In the genomic region with DNA sequence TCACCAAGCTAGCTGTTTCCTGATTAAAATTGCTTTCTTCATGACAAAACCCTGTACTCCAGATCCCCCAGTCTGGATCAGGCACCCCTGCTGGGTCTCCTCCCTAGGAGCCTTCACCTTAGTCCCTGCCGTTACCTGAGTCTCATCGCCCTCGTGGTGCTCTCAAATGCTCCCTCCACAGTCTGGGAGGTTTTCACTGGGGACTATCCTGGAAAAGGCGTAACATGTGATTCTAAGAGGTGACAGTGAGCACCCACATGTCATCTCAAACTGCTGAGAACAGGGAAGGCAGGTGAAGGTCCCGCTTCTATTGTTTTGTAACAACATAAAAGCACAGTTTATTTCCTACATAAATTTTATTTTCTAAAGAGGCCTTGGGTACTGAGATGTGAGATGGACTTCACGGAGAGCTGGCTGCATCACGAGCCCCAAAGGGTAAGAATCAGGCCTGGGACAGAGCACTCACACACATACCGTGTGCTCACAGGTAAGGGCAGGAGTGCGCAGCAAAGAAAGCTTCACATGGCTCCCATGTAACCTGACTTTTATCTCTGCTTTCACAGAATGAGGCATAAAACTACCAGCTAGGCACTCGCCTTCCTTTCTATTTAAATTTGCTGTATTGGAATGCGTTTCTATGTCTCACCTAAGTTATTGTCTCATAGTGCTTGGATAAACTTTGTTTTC, we compare ENCODE assay signal across 19 cellular contexts.
DNase-seq lines count a peak whose midpoint lies in the region; ATAC-seq and TF ChIP-seq lines count a peak whose summit lies in the region.
"Had no signal": no experiment of that assay in that cellular context is flagged by ENCODE, and none has a peak within 500 bp of the region (broad histone marks: within the 10 kb centered on the region; RNA-seq: fewer than 3 reads in every experiment).

No MANE protein-coding gene starts in this region.

- H3K4me1 ChIP-seq in CD8-positive, alpha-beta memory T cell (ENCODE audit: insufficient read depth, low read length) = peaks cover 52% of the 10 kb centered on the region

- H3K36me3 Mint-ChIP-seq in activated T-cell treated with anti-CD3 and anti-CD28 coated beads, Interleukin-2, amount 50 U/mL, for 72 hours (ENCODE audit: insufficient read depth in 2 of 2) = peaks cover 12 to 35% of the 10 kb centered on the region in 2 donors
- peaks cover 0 to 13% (median 3%) of the 10 kb centered on the region in 3 donors for H3K36me3 Mint-ChIP-seq in CD8-positive, alpha-beta memory T cell
- peaks cover 52% of the 10 kb centered on the region for H3K36me3 Mint-ChIP-seq in activated CD8-positive, alpha-beta T cell treated with anti-CD3 and anti-CD28 coated beads for 36 hours (ENCODE audit: low read depth)
- H3K36me3 Mint-ChIP-seq in immature natural killer cell = no peaks in the 10 kb centered on the region
- H3K36me3 Mint-ChIP-seq in T-helper 17 cell (ENCODE audit: low read depth) = no peaks in the 10 kb centered on the region
- H3K36me3 Mint-ChIP-seq: CD4-positive, CD25-positive, alpha-beta regulatory T cell had no signal

- intact Hi-C loops in activated CD8-positive, alpha-beta T cell treated with anti-CD3 and anti-CD28 coated beads for 36 hours (cut with micrococcal nuclease) = no loop called here

- no peak overlapping the region for H3K4me3 ChIP-seq in CD8-positive, alpha-beta memory T cell (ENCODE audit: low read length)
- H3K4me3 ChIP-seq: MG63 had no signal

- peaks cover 4 to 6% of the 10 kb centered on the region in 2 donors for H3K9me3 Mint-ChIP-seq in activated T-cell treated with anti-CD3 and anti-CD28 coated beads, Interleukin-2, amount 50 U/mL, for 72 hours
- no peaks in the 10 kb centered on the region for H3K9me3 Mint-ChIP-seq in CD8-positive, alpha-beta memory T cell
- peaks cover 15% of the 10 kb centered on the region for H3K9me3 Mint-ChIP-seq in activated CD8-positive, alpha-beta T cell treated with anti-CD3 and anti-CD28 coated beads for 36 hours
- no peaks in the 10 kb centered on the region for H3K9me3 Mint-ChIP-seq in immature natural killer cell
- H3K9me3 Mint-ChIP-seq: CD4-positive, CD25-positive, alpha-beta regulatory T cell had no signal

- H3K9me3 ChIP-seq in CD8-positive, alpha-beta memory T cell (ENCODE audit: low read length) = no peaks in the 10 kb centered on the region
- H3K9me3 ChIP-seq in T-helper 17 cell (ENCODE audit: control insufficient read depth, low read length, poor library complexity, severe bottlenecking) = no peaks in the 10 kb centered on the region
- H3K9me3 ChIP-seq: MG63 had no signal

- peak overlapping the region; percentile 16 to 54 for H3K4me3 Mint-ChIP-seq in activated T-cell treated with anti-CD3 and anti-CD28 coated beads, Interleukin-2, amount 50 U/mL, for 72 hours
- H3K4me3 Mint-ChIP-seq in CD8-positive, alpha-beta memory T cell = peak overlapping the region in 2 of 7 donors; percentile 32 to 37
- no peak overlapping the region for H3K4me3 Mint-ChIP-seq in activated CD8-positive, alpha-beta T cell treated with anti-CD3 and anti-CD28 coated beads for 36 hours
- H3K4me3 Mint-ChIP-seq in immature natural killer cell = no peak overlapping the region
- no peak overlapping the region for H3K4me3 Mint-ChIP-seq in T-helper 17 cell
- H3K4me3 Mint-ChIP-seq: CD4-positive, CD25-positive, alpha-beta regulatory T cell had no signal

- H3K27me3 ChIP-seq in CD8-positive, alpha-beta memory T cell (ENCODE audit: insufficient read depth, low read length, poor library complexity, severe bottlenecking) = no peaks in the 10 kb centered on the region
- H3K27me3 ChIP-seq: MG63 had no signal

- H3K36me3 ChIP-seq in CD8-positive, alpha-beta memory T cell (ENCODE audit: insufficient read depth, low read length) = no peaks in the 10 kb centered on the region
- H3K36me3 ChIP-seq: MG63 had no signal

- no peak overlapping the region for H3K27ac ChIP-seq in CD8-positive, alpha-beta memory T cell (ENCODE audit: low read depth, low read length)
- H3K27ac ChIP-seq: KMS-11 had no signal

- peak overlapping the region; percentile 99 for H3K27ac Mint-ChIP-seq in activated T-cell treated with anti-CD3 and anti-CD28 coated beads, Interleukin-2, amount 50 U/mL, for 72 hours
- H3K27ac Mint-ChIP-seq in CD8-positive, alpha-beta memory T cell = peak overlapping the region; percentile 16 to 96 (median 77)
- peak overlapping the region; percentile 97 for H3K27ac Mint-ChIP-seq in activated CD8-positive, alpha-beta T cell treated with anti-CD3 and anti-CD28 coated beads for 36 hours
- H3K27ac Mint-ChIP-seq in immature natural killer cell = peak overlapping the region in 4 of 6 donors; percentile 7 to 60 (median 52)
- no peak overlapping the region for H3K27ac Mint-ChIP-seq in T-helper 17 cell

- TF ChIP-seq CTCF in activated CD8-positive, alpha-beta T cell treated with anti-CD3 and anti-CD28 coated beads for 36 hours (IDR thresholded peaks at IDR 0.05) = no peak

- no peaks in the 10 kb centered on the region for H3K27me3 Mint-ChIP-seq in activated T-cell treated with anti-CD3 and anti-CD28 coated beads, Interleukin-2, amount 50 U/mL, for 72 hours (ENCODE audit: low read depth)
- no peaks in the 10 kb centered on the region for H3K27me3 Mint-ChIP-seq in CD8-positive, alpha-beta memory T cell
- H3K27me3 Mint-ChIP-seq in activated CD8-positive, alpha-beta T cell treated with anti-CD3 and anti-CD28 coated beads for 36 hours = no peaks in the 10 kb centered on the region
- H3K27me3 Mint-ChIP-seq in immature natural killer cell (ENCODE audit: low read depth in 3 of 3) = peaks cover 0 to 4% (median 0%) of the 10 kb centered on the region in 3 donors
- H3K27me3 Mint-ChIP-seq in T-helper 17 cell = no peaks in the 10 kb centered on the region

- H3K4me1 Mint-ChIP-seq in activated T-cell treated with anti-CD3 and anti-CD28 coated beads, Interleukin-2, amount 50 U/mL, for 72 hours (ENCODE audit: low read depth) = peaks cover 94% of the 10 kb centered on the region
- peaks cover 52 to 83% (median 70%) of the 10 kb centered on the region in 3 donors for H3K4me1 Mint-ChIP-seq in CD8-positive, alpha-beta memory T cell
- peaks cover 74% of the 10 kb centered on the region for H3K4me1 Mint-ChIP-seq in activated CD8-positive, alpha-beta T cell treated with anti-CD3 and anti-CD28 coated beads for 36 hours (ENCODE audit: low read depth)
- peaks cover 37 to 45% of the 10 kb centered on the region in 2 donors for H3K4me1 Mint-ChIP-seq in immature natural killer cell
- H3K4me1 Mint-ChIP-seq in T-helper 17 cell = peaks cover 26% of the 10 kb centered on the region

- CTCF ChIA-PET in CD8-positive, alpha-beta memory T cell (lab: Charles Lee) = interaction anchor here (1.2 to 2.2 kb wide), 2 partner anchors 119 to 121 kb away, joined by 3 to 4 read pairs; no protein-coding TSS in a partner anchor
- CTCF ChIA-PET in activated CD8-positive, alpha-beta T cell treated with anti-CD3 and anti-CD28 coated beads for 36 hours (lab: Charles Lee) = interaction anchor here (0.7 to 1.5 kb wide), 2 partner anchors 12 to 18 kb away, joined by 3 read pairs; no protein-coding TSS in a partner anchor

- no peak for ATAC-seq in activated T-cell treated with anti-CD3 and anti-CD28 coated beads, Interleukin-2, amount 50 U/mL, for 72 hours (replicated peaks in 1 of 2)
- ATAC-seq in activated CD8-positive, alpha-beta T cell treated with anti-CD3 and anti-CD28 coated beads for 36 hours = no peak
- no peak for ATAC-seq in T-helper 17 cell
- ATAC-seq in esophagus mucosa = no peak

- POLR2A ChIA-PET in CD8-positive, alpha-beta memory T cell (lab: Charles Lee) = interaction anchor here (0.6 kb wide), 1 partner anchor 41 kb away, joined by 4 read pairs; no protein-coding TSS in a partner anchor
- POLR2A ChIA-PET in activated CD8-positive, alpha-beta T cell treated with anti-CD3 and anti-CD28 coated beads for 36 hours (lab: Charles Lee) = interaction anchor here (0.6 to 7.4 kb wide), 9 partner anchors 11 to 1975 kb away, joined by 3 to 128 read pairs (median 4); no protein-coding TSS in a partner anchor

- DNase-seq in activated T-cell treated with anti-CD3 and anti-CD28 coated beads, Interleukin-2, amount 50 U/mL, for 72 hours = no peak
- DNase-seq in activated T-cell treated with anti-CD3 and anti-CD28 coated beads, Interleukin-2, amount 50 U/mL, for 1 hour = no peak
- no peak for DNase-seq in CD8-positive, alpha-beta memory T cell
- no peak for DNase-seq in activated CD8-positive, alpha-beta T cell treated with anti-CD3 and anti-CD28 coated beads for 36 hours
- no peak for DNase-seq in immature natural killer cell
- DNase-seq in stimulated activated CD4-positive, alpha-beta T cell treated with anti-CD3 and anti-CD28 coated beads, Interleukin-4, amount 100 ng/mL, for 4 hours = no peak
- DNase-seq in T-helper 17 cell = no peak
- DNase-seq: ACHN; CD4-positive, CD25-positive, alpha-beta regulatory T cell; GDM1; GOT3; MG63; NCI-H1092 treated with DMSO at 0.1 percent for 48 hours; NCI-H1694; NCI-H2107; NCI-H226; NCI-H526 had no signal

Comparison
In these comparisons a context has a peak if more than half of its experiments do, and no peak if none do; other contexts are left out.
1. H3K4me3 Mint-ChIP-seq: peak in activated T-cell treated with anti-CD3 and anti-CD28 coated beads, Interleukin-2, amount 50 U/mL, for 72 hours (2 of 2); none in activated CD8-positive, alpha-beta T cell treated with anti-CD3 and anti-CD28 coated beads for 36 hours (single experiment), immature natural killer cell (0 of 5) and T-helper 17 cell (single experiment).